ENCODE assay signal across 1 cellular context in genomic region chr11:116771935-116772334, GRCh38.
TF ChIP-seq lines count a peak whose summit lies in the region.

No MANE protein-coding gene starts in this region.

TF ChIP-seq in K562, 482 proteins besides CTCF, POLR2A, EP300 and RAD21:
- no peak for TF ChIP-seq GTF2B (IDR thresholded peaks at IDR 0.05; ENCODE audit: extremely low read depth, insufficient read length)
- no peak for TF ChIP-seq TCF3 (CRISPR knock-in tag; IDR thresholded peaks at IDR 0.05)
- no peak for TF ChIP-seq ZNF668 (CRISPR knock-in tag; IDR thresholded peaks at IDR 0.05)
- TF ChIP-seq JUND (IDR thresholded peaks at IDR 0.05; ENCODE audit: borderline replicate concordance, low read depth, low read length) = peak; percentile 41; the same call in 1 of the 2 replicates
- peak; percentile 55; the same call in 1 of the 3 replicates for TF ChIP-seq JUND (tag; IDR thresholded peaks at IDR 0.05; ENCODE audit: borderline replicate concordance, low read depth, low read length)
- TF ChIP-seq PPARD (CRISPR knock-in tag; IDR thresholded peaks at IDR 0.05) = no peak
- TF ChIP-seq E4F1 (CRISPR knock-in tag; IDR thresholded peaks at IDR 0.05; ENCODE audit: borderline replicate concordance) = no peak
- peak; percentile 9 for TF ChIP-seq PRDM10 (IDR thresholded peaks at IDR 0.05; ENCODE audit: partially characterized antibody)
- no peak for TF ChIP-seq SLC30A9 (CRISPR knock-in tag; IDR thresholded peaks at IDR 0.05)
- no peak for TF ChIP-seq ZNF398 (CRISPR knock-in tag; IDR thresholded peaks at IDR 0.05)
- no peak for TF ChIP-seq CCNT2 (IDR thresholded peaks at IDR 0.05; ENCODE audit: borderline replicate concordance, extremely low read depth, insufficient read length, low read depth, low read length)
- no peak for TF ChIP-seq XRCC5 (IDR thresholded peaks at IDR 0.05; ENCODE audit: low read depth, low read length)
- TF ChIP-seq TEAD4 (IDR thresholded peaks at IDR 0.05; ENCODE audit: low read length) = 0 out of 2 replicates have a peak, but pooled peaks have one; percentile 5
- TF ChIP-seq TEAD4 (CRISPR knock-in tag; IDR thresholded peaks at IDR 0.05; ENCODE audit: borderline replicate concordance) = no peak
- no peak for TF ChIP-seq ZNF76 (CRISPR knock-in tag; IDR thresholded peaks at IDR 0.05; ENCODE audit: borderline replicate concordance)
- TF ChIP-seq ATF3 (IDR thresholded peaks at IDR 0.05) = peak; percentile 71
- TF ChIP-seq ATF3 (CRISPR knock-in tag; conservative IDR thresholded peaks at IDR 0.05) = no peak
- TF ChIP-seq MEIS2 (IDR thresholded peaks at IDR 0.05; ENCODE audit: partially characterized antibody) = peak; percentile 25
